ENCODE assay signal across 15 cellular contexts in the genomic region with DNA sequence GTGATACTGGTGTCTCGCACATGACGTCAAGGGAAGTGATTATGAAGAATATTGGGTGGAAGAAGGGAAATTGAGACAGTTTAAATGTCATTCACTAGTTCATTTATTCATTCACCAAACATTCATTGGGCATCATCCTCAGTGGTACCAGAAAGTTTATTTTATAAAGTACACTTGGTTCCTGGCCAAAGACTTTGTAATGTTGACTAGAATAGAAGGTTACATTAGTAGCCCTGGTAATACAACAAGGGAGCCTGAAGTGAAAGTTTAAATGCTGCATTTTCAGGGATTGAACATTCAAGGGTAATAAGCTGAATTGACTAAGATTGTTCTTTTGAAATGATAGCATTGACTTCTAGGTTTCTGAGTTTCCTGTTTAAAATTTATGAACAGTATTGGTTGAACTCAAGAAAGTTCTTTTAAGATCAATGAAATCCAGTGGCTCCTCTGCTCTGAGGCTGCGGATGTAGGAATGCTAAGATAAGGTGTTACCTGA.
DNase-seq lines count a peak whose midpoint lies in the region; ATAC-seq lines count a peak whose summit lies in the region.
"Had no signal": no experiment of that assay in that cellular context is flagged by ENCODE, and none has a peak within 500 bp of the region (broad histone marks: within the 10 kb centered on the region; RNA-seq: fewer than 3 reads in every experiment).

No MANE protein-coding gene starts in this region.

- H3K9me3 Mint-ChIP-seq in activated T-cell treated with anti-CD3 and anti-CD28 coated beads, Interleukin-2, amount 50 U/mL, for 72 hours = peaks cover 0 to 2% of the 10 kb centered on the region in 2 donors
- H3K9me3 Mint-ChIP-seq in activated T-cell treated with anti-CD3 and anti-CD28 coated beads, Interleukin-2, amount 50 U/mL, for 24 hours = no peaks in the 10 kb centered on the region
- H3K9me3 Mint-ChIP-seq in activated T-helper 17 cell treated with anti-CD3 and anti-CD28 coated beads, Interleukin-2, amount 50 U/mL, for 72 hours = peaks cover 3% of the 10 kb centered on the region
- H3K9me3 Mint-ChIP-seq: HFFc6 had no signal

- ATAC-seq in activated T-cell treated with anti-CD3 and anti-CD28 coated beads, Interleukin-2, amount 50 U/mL, for 72 hours (replicated peaks in 1 of 2) = peak; percentile 46 to 53
- ATAC-seq in left ventricle myocardium superior (peak; percentile 59), Right ventricle myocardium superior (ENCODE audit: poor library complexity) (no peak), HG03025 (IDR thresholded peaks at IDR 0.05; ENCODE audit: low FRiP score, unreplicated experiment) (no peak)
- ATAC-seq in activated T-helper 17 cell treated with anti-CD3 and anti-CD28 coated beads, Interleukin-2, amount 50 U/mL, for 72 hours (replicated peaks) = peak; percentile 26

- H3K4me1 Mint-ChIP-seq in activated T-cell treated with anti-CD3 and anti-CD28 coated beads, Interleukin-2, amount 50 U/mL, for 72 hours (ENCODE audit: low read depth) = peaks cover 42% of the 10 kb centered on the region
- peaks cover 58% of the 10 kb centered on the region for H3K4me1 Mint-ChIP-seq in activated T-cell treated with anti-CD3 and anti-CD28 coated beads, Interleukin-2, amount 50 U/mL, for 24 hours (ENCODE audit: low read depth)
- peaks cover 21% of the 10 kb centered on the region for H3K4me1 Mint-ChIP-seq in activated T-helper 17 cell treated with anti-CD3 and anti-CD28 coated beads, Interleukin-2, amount 50 U/mL, for 72 hours

- H3K27ac Mint-ChIP-seq in activated T-cell treated with anti-CD3 and anti-CD28 coated beads, Interleukin-2, amount 50 U/mL, for 72 hours = no peak overlapping the region
- no peak overlapping the region for H3K27ac Mint-ChIP-seq in activated T-cell treated with anti-CD3 and anti-CD28 coated beads, Interleukin-2, amount 50 U/mL, for 24 hours
- H3K27ac Mint-ChIP-seq in activated T-helper 17 cell treated with anti-CD3 and anti-CD28 coated beads, Interleukin-2, amount 50 U/mL, for 72 hours = no peak overlapping the region
- H3K27ac Mint-ChIP-seq: CD4-positive, alpha-beta memory T cell; HFFc6 had no signal

- no peak for DNase-seq in activated T-cell treated with anti-CD3 and anti-CD28 coated beads, Interleukin-2, amount 50 U/mL, for 72 hours
- no peak for DNase-seq in activated T-cell treated with anti-CD3 and anti-CD28 coated beads, Interleukin-2, amount 50 U/mL, for 24 hours
- DNase-seq in left ventricle myocardium superior (no peak), Right ventricle myocardium superior (no peak), OCI-M1 (lab: John Stamatoyannopoulos, UW) (no peak)
- DNase-seq: 8988T; C1 segment of cervical spinal cord; Caco-2; CD4-positive, alpha-beta memory T cell; DMS153; DND-41; GOT3; HFFc6 had no signal

- H3K4me3 Mint-ChIP-seq in activated T-cell treated with anti-CD3 and anti-CD28 coated beads, Interleukin-2, amount 50 U/mL, for 72 hours = no peak overlapping the region
- H3K4me3 Mint-ChIP-seq in activated T-cell treated with anti-CD3 and anti-CD28 coated beads, Interleukin-2, amount 50 U/mL, for 24 hours = no peak overlapping the region
- no peak overlapping the region for H3K4me3 Mint-ChIP-seq in activated T-helper 17 cell treated with anti-CD3 and anti-CD28 coated beads, Interleukin-2, amount 50 U/mL, for 72 hours
- H3K4me3 Mint-ChIP-seq: CD4-positive, alpha-beta memory T cell; HFFc6 had no signal

- H3K27me3 Mint-ChIP-seq in activated T-cell treated with anti-CD3 and anti-CD28 coated beads, Interleukin-2, amount 50 U/mL, for 72 hours (ENCODE audit: low read depth) = no peaks in the 10 kb centered on the region
- no peaks in the 10 kb centered on the region for H3K27me3 Mint-ChIP-seq in activated T-cell treated with anti-CD3 and anti-CD28 coated beads, Interleukin-2, amount 50 U/mL, for 24 hours
- no peaks in the 10 kb centered on the region for H3K27me3 Mint-ChIP-seq in activated T-helper 17 cell treated with anti-CD3 and anti-CD28 coated beads, Interleukin-2, amount 50 U/mL, for 72 hours
- H3K27me3 Mint-ChIP-seq: CD4-positive, alpha-beta memory T cell had no signal

- no peaks in the 10 kb centered on the region for H3K36me3 Mint-ChIP-seq in activated T-cell treated with anti-CD3 and anti-CD28 coated beads, Interleukin-2, amount 50 U/mL, for 72 hours (ENCODE audit: insufficient read depth in 2 of 2)
- H3K36me3 Mint-ChIP-seq in activated T-cell treated with anti-CD3 and anti-CD28 coated beads, Interleukin-2, amount 50 U/mL, for 24 hours (ENCODE audit: low read depth) = no peaks in the 10 kb centered on the region
- no peaks in the 10 kb centered on the region for H3K36me3 Mint-ChIP-seq in activated T-helper 17 cell treated with anti-CD3 and anti-CD28 coated beads, Interleukin-2, amount 50 U/mL, for 72 hours (ENCODE audit: low read depth)
- H3K36me3 Mint-ChIP-seq: CD4-positive, alpha-beta memory T cell had no signal

- intact Hi-C loops in left ventricle myocardium superior (cut with micrococcal nuclease) = no loop called here
- intact Hi-C loops in Right ventricle myocardium superior (cut with DNase I) = no loop called here

Comparison
In these comparisons a context has a peak if more than half of its experiments do, and no peak if none do; other contexts are left out.
1. ATAC-seq: peak in activated T-cell treated with anti-CD3 and anti-CD28 coated beads, Interleukin-2, amount 50 U/mL, for 72 hours (2 of 2), left ventricle myocardium superior (single experiment) and activated T-helper 17 cell treated with anti-CD3 and anti-CD28 coated beads, Interleukin-2, amount 50 U/mL, for 72 hours (single experiment); none in Right ventricle myocardium superior (single experiment) and HG03025 (single experiment).